ENCODE assay signal across 7 cellular contexts in genomic region chr7:76380623-76380966, GRCh38. TPM values are rescaled to one million over a fixed set of nuclear protein-coding genes. Genes with fewer than 3 reads are reported as not detected.
DNase-seq lines count a peak whose midpoint lies in the region; ATAC-seq and TF ChIP-seq lines count a peak whose summit lies in the region.

No MANE protein-coding gene starts in this region.

- H3K27ac Mint-ChIP-seq in activated T-helper 17 cell treated with anti-CD3 and anti-CD28 coated beads, Interleukin-2, amount 50 U/mL, for 72 hours = no peak overlapping the region
- peak overlapping the region in 4 of 6 donors; percentile 16 to 74 (median 32) for H3K27ac Mint-ChIP-seq in immature natural killer cell
- peak overlapping the region; percentile 69 for H3K27ac Mint-ChIP-seq in stimulated activated memory B cell treated with anti-CD40 and anti-IgM and Interleukin-4, amounts not matched to agents 10 μg/mL and 1 μg/mL and 100 μg/mL, for 72 hours

- TF ChIP-seq CTCF in GM13977 (IDR thresholded peaks at IDR 0.05; ENCODE audit: extremely low read depth, insufficient read depth, missing control alignments) = no peak

- H3K27me3 Mint-ChIP-seq in activated T-helper 17 cell treated with anti-CD3 and anti-CD28 coated beads, Interleukin-2, amount 50 U/mL, for 72 hours = no peaks in the 10 kb centered on the region
- H3K27me3 Mint-ChIP-seq in immature natural killer cell (ENCODE audit: low read depth in 3 of 3) = peaks cover 0 to 1% (median 0%) of the 10 kb centered on the region in 3 donors
- no peaks in the 10 kb centered on the region for H3K27me3 Mint-ChIP-seq in stimulated activated memory B cell treated with anti-CD40 and anti-IgM and Interleukin-4, amounts not matched to agents 10 μg/mL and 1 μg/mL and 100 μg/mL, for 72 hours

- in situ Hi-C loops in GM13977 (cut with MboI; ENCODE audit: low pct_unique_long_range_greater_than_20kb, low sequenced_read_pairs, unreplicated experiment) = no loop called here

- H3K36me3 Mint-ChIP-seq in activated T-helper 17 cell treated with anti-CD3 and anti-CD28 coated beads, Interleukin-2, amount 50 U/mL, for 72 hours (ENCODE audit: low read depth) = no peaks in the 10 kb centered on the region
- no peaks in the 10 kb centered on the region for H3K36me3 Mint-ChIP-seq in immature natural killer cell
- no peaks in the 10 kb centered on the region for H3K36me3 Mint-ChIP-seq in stimulated activated memory B cell treated with anti-CD40 and anti-IgM and Interleukin-4, amounts not matched to agents 10 μg/mL and 1 μg/mL and 100 μg/mL, for 72 hours

- H3K4me1 Mint-ChIP-seq in activated T-helper 17 cell treated with anti-CD3 and anti-CD28 coated beads, Interleukin-2, amount 50 U/mL, for 72 hours = no peaks in the 10 kb centered on the region
- peaks cover 4 to 7% of the 10 kb centered on the region in 2 donors for H3K4me1 Mint-ChIP-seq in immature natural killer cell
- peaks cover 18% of the 10 kb centered on the region for H3K4me1 Mint-ChIP-seq in stimulated activated memory B cell treated with anti-CD40 and anti-IgM and Interleukin-4, amounts not matched to agents 10 μg/mL and 1 μg/mL and 100 μg/mL, for 72 hours

- no peaks in the 10 kb centered on the region for H3K36me3 ChIP-seq in HUES6 (ENCODE audit: control insufficient read depth, insufficient read depth, low read length)

- no peaks in the 10 kb centered on the region for H3K9me3 ChIP-seq in HUES6 (ENCODE audit: control insufficient read depth, insufficient read depth, low read depth, low read length)

- H3K9me3 Mint-ChIP-seq in activated T-helper 17 cell treated with anti-CD3 and anti-CD28 coated beads, Interleukin-2, amount 50 U/mL, for 72 hours = no peaks in the 10 kb centered on the region
- H3K9me3 Mint-ChIP-seq in immature natural killer cell = no peaks in the 10 kb centered on the region
- no peaks in the 10 kb centered on the region for H3K9me3 Mint-ChIP-seq in stimulated activated memory B cell treated with anti-CD40 and anti-IgM and Interleukin-4, amounts not matched to agents 10 μg/mL and 1 μg/mL and 100 μg/mL, for 72 hours

- H3K27ac ChIP-seq in HUES6 (ENCODE audit: low read depth, low read length) = peak overlapping the region; percentile 46; the same call in 1 of the 2 replicates

- H3K9ac ChIP-seq in HUES6 (ENCODE audit: low read length) = peak overlapping the region; percentile 59

- no peak for DNase-seq in immature natural killer cell
- no peak for DNase-seq in NCI-H82 (lab: John Stamatoyannopoulos, UW)
- no peak for DNase-seq in GM13977 (ENCODE audit: low spot score)
- DNase-seq in mesenteric fat pad (ENCODE audit: low spot score) = no peak

- peaks cover 4% of the 10 kb centered on the region; the same call in 1 of the 2 replicates for H3K4me1 ChIP-seq in HUES6 (ENCODE audit: control insufficient read depth, insufficient read depth, low read length)

- peak overlapping the region; percentile 55; the same call in 1 of the 2 replicates for H3K4me3 ChIP-seq in HUES6 (ENCODE audit: low read depth, low read length)

- H3K4me3 Mint-ChIP-seq in activated T-helper 17 cell treated with anti-CD3 and anti-CD28 coated beads, Interleukin-2, amount 50 U/mL, for 72 hours = peak overlapping the region; percentile 56
- H3K4me3 Mint-ChIP-seq in immature natural killer cell = peak overlapping the region; percentile 80 to 85 (median 83)
- H3K4me3 Mint-ChIP-seq in stimulated activated memory B cell treated with anti-CD40 and anti-IgM and Interleukin-4, amounts not matched to agents 10 μg/mL and 1 μg/mL and 100 μg/mL, for 72 hours = peak overlapping the region; percentile 71

- no peaks in the 10 kb centered on the region for H3K27me3 ChIP-seq in HUES6 (ENCODE audit: control insufficient read depth, insufficient read depth, low read length)

- ATAC-seq in activated T-helper 17 cell treated with anti-CD3 and anti-CD28 coated beads, Interleukin-2, amount 50 U/mL, for 72 hours (replicated peaks) = no peak
- ATAC-seq in stimulated activated memory B cell treated with anti-CD40 and anti-IgM and Interleukin-4, amounts not matched to agents 10 μg/mL and 1 μg/mL and 100 μg/mL, for 72 hours = no peak

RNA-seq across cellular contexts. Expression of gene YWHAG, which starts 21.8 kb away (rescaled TPM):
- 100 to 1,000 TPM; 118 to 156 TPM for total RNA-seq in activated T-helper 17 cell treated with anti-CD3 and anti-CD28 coated beads, Interleukin-2, amount 50 U/mL, for 72 hours
- 1 to 10 TPM; 1.1 to 3.2 (median 1.4) TPM for polyA plus RNA-seq in immature natural killer cell
- 297 TPM for total RNA-seq in mesenteric fat pad

RNA-seq across cellular contexts. Expression of gene SSC4D, which starts 28.9 kb away (rescaled TPM):
- under 1 TPM; 0.50 to 0.61 TPM for total RNA-seq in activated T-helper 17 cell treated with anti-CD3 and anti-CD28 coated beads, Interleukin-2, amount 50 U/mL, for 72 hours
- polyA plus RNA-seq in immature natural killer cell = under 1 TPM in 2 of 3 donors, not detected in 1; 0.46 to 0.66 TPM
- total RNA-seq in mesenteric fat pad = 3.7 TPM

RNA-seq across cellular contexts. Expression of gene ZP3, which starts 44.2 kb away (rescaled TPM):
- total RNA-seq in activated T-helper 17 cell treated with anti-CD3 and anti-CD28 coated beads, Interleukin-2, amount 50 U/mL, for 72 hours = 10 to 100 TPM in 1 of 2 donors, 1 to 10 TPM in 1; 3.4 to 13.0 TPM
- 1 to 10 TPM in 1 of 3 donors, under 1 TPM in 1, not detected in 1; 0.49 to 5.0 TPM for polyA plus RNA-seq in immature natural killer cell
- 0.87 TPM for total RNA-seq in mesenteric fat pad
